ENCODE assay signal across 8 cellular contexts in the genomic region with DNA sequence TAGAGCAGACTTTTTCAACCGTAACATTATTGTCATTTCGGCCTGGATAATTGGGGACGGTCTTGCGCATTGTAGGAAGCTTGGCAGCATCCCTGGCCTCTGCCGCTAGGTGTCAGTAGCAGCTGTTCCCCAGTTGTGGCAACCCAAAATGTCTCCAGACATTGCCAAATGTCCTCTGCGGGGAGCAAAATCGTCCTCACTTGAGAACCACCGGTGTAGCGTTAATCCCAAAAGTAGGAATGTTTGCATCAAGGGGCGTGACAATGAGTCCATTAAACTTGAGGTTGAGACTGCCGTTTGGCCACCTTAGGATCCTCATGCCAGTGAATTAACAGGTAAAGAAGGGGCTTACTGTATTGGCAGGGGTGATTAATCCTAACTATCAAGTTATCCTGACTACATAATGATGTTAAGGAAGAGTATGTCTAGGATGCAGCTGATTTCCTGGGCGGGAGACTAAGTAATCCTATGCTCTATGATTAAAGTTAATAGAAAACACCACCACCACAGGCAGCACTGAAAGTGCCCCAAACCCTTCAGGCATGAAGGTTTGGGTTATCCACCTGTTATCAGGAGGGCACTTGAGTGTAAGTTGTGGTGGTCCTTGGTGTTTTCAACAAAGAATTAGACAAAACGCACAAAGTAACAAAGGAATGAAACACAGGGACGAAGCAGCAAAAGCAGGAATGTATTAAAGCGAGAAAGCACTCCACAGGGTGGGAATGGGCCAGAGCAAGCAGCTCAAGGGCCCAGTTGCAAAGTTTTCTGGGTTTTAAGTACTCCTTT. TPM values are rescaled to one million over a fixed set of nuclear protein-coding genes. Genes with fewer than 3 reads are reported as not detected.
DNase-seq lines count a peak whose midpoint lies in the region; ATAC-seq and TF ChIP-seq lines count a peak whose summit lies in the region.

No MANE protein-coding gene starts in this region.

- intact Hi-C loops in dendritic cell treated with granulocyte-macrophage colony-stimulating factor and Interleukin-4, amounts not matched to agents 40 ng/mL and 50 ng/mL, for 4 days (cut with micrococcal nuclease), result loop anchor here (10.0 kb wide), 2 partner anchors 55 to 205 kb away; partner anchors contain the start of gene TMEM87B
- intact Hi-C loops in lower leg skin (cut with DNase I; ENCODE audit: low total_unique reads), result no loop called here

- TF ChIP-seq POLR2A in lower leg skin (IDR thresholded peaks at IDR 0.05), result no peak

- WGBS in lower leg skin, 2 donors, result 21 to 22% methylated on average over 15 of the region's 15 CpGs

- DNase-seq in GM03348 (ENCODE audit: low spot score) (peak; percentile 78), NCI-H69 (lab: John Stamatoyannopoulos, UW) (peak; percentile 69), lower leg skin (ENCODE audit: low spot score in 2 of 2) (peak; percentile 84 to 96)
- DNase-seq in activated CD4-positive, alpha-beta T cell treated with anti-CD3 and anti-CD28 coated beads, Interleukin-2, amount 50 U/mL, for 24 hours (ENCODE audit: low read depth in 1 of 2, low spot score in 1 of 2), result peak; percentile 66 to 79
- DNase-seq in stimulated activated CD8-positive, alpha-beta memory T cell treated with anti-CD3 and anti-CD28 coated beads, Interleukin-12 subunit alpha, Interleukin-12 subunit beta, amount 100 ng/mL, for 1 hour (ENCODE audit: low read depth), result peak; percentile 75

- H3K27ac Mint-ChIP-seq in dendritic cell treated with granulocyte-macrophage colony-stimulating factor and Interleukin-4, amounts not matched to agents 40 ng/mL and 50 ng/mL, for 4 days, result peak overlapping the region; percentile 55

- ATAC-seq in HG02973 (IDR thresholded peaks at IDR 0.05; ENCODE audit: unreplicated experiment) (peak; percentile 38), HG03039 (IDR thresholded peaks at IDR 0.05; ENCODE audit: unreplicated experiment) (no peak)

- peaks cover 32% of the 10 kb centered on the region for H3K4me1 Mint-ChIP-seq in dendritic cell treated with granulocyte-macrophage colony-stimulating factor and Interleukin-4, amounts not matched to agents 40 ng/mL and 50 ng/mL, for 4 days (ENCODE audit: low read depth)

- H3K27me3 Mint-ChIP-seq in dendritic cell treated with granulocyte-macrophage colony-stimulating factor and Interleukin-4, amounts not matched to agents 40 ng/mL and 50 ng/mL, for 4 days, result peaks cover 4% of the 10 kb centered on the region

- peak in 1 of 3 donors; percentile 76 for TF ChIP-seq CTCF in lower leg skin (IDR thresholded peaks at IDR 0.05)

- H3K4me3 Mint-ChIP-seq in dendritic cell treated with granulocyte-macrophage colony-stimulating factor and Interleukin-4, amounts not matched to agents 40 ng/mL and 50 ng/mL, for 4 days, result peak overlapping the region; percentile 52

- no peak overlapping the region for H3K4me3 ChIP-seq in lower leg skin (ENCODE audit: low read depth, poor library complexity, severe bottlenecking)

- H3K36me3 Mint-ChIP-seq in dendritic cell treated with granulocyte-macrophage colony-stimulating factor and Interleukin-4, amounts not matched to agents 40 ng/mL and 50 ng/mL, for 4 days (ENCODE audit: low read depth), result no peaks in the 10 kb centered on the region

- peaks cover 11% of the 10 kb centered on the region for H3K9me3 Mint-ChIP-seq in dendritic cell treated with granulocyte-macrophage colony-stimulating factor and Interleukin-4, amounts not matched to agents 40 ng/mL and 50 ng/mL, for 4 days

RNA-seq across cellular contexts. Expression of gene ZC3H8, which starts 4.9 kb away (rescaled TPM):
- 10 to 100 TPM in 2 of 4 donors, 1 to 10 TPM in 2; 7.9 to 41.0 (median 12.4) TPM for total RNA-seq in lower leg skin

RNA-seq across cellular contexts. Expression of gene ZC3H6, which starts 15.7 kb away (rescaled TPM):
- 10 to 100 TPM in 3 of 4 donors, 1 to 10 TPM in 1; 9.7 to 24.4 (median 12.6) TPM for total RNA-seq in lower leg skin
